Comparison of ENCODE assay signal across 8 cellular contexts in the genomic region with DNA sequence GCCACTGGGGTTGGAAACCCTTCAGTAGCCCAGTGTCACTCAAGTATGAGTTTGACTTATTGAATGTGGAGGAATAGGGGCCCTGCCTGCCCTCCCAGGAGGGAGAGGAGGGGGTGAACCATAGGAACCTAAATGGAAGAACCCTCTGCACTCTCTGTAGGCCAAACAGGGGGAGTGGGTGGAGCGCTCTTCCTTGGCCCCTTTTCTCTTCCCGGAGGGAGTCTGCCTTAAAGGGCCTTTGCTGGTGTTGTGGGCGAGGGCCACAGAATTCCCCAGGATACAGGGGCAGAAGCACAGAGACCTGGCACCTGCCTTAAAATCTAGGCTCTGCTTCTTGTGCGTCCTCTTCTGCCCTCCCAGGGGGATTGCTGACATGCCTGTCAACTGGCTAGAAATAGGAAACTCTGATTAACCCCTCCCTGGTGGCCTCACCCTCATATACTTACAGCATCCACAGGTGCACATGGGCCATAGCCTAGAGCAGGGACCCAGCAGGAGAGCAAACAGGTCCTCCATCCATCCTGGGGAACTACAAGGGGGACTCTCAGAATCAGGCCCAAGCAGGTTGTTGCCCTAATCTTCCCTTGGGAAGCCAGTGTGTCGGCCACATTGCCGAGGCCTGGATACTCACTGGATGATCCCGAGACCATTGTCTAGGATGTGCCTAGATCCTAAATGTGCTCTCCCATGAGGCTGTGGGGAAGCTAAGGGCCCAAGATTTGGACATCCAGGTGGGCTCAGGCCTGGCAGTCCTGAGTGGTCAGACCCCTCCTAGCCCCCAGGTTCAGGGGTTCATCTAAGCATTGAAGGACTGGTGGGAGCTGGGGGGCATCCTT. TPM values are rescaled to one million over a fixed set of nuclear protein-coding genes. Genes with fewer than 3 reads are reported as not detected.
DNase-seq lines count a peak whose midpoint lies in the region; ATAC-seq and TF ChIP-seq lines count a peak whose summit lies in the region.

No MANE protein-coding gene starts in this region.

- peaks cover 2% of the 10 kb centered on the region for H3K36me3 Mint-ChIP-seq in chondrocyte (ENCODE audit: low read depth)

- H3K36me3 ChIP-seq in cardiac muscle cell (no peaks in the 10 kb centered on the region), mucosa of stomach (ENCODE audit: control insufficient read depth, insufficient read depth, low read length) (peaks cover 6% of the 10 kb centered on the region), urinary bladder (ENCODE audit: insufficient read depth) (no peaks in the 10 kb centered on the region)

- no peaks in the 10 kb centered on the region for H3K9me3 Mint-ChIP-seq in chondrocyte (ENCODE audit: low read depth)

- peak overlapping the region; percentile 32 for H3K27ac ChIP-seq in cardiac muscle cell
- H3K27ac ChIP-seq in urinary bladder (ENCODE audit: low read depth): peak overlapping the region; percentile 41

- no peaks in the 10 kb centered on the region for H3K27me3 Mint-ChIP-seq in chondrocyte (ENCODE audit: low read depth)

- intact Hi-C loops in Right ventricle myocardium inferior (cut with DNase I): loop anchor here (10.0 kb wide), 1 partner anchor 127 kb away; no protein-coding TSS in a partner anchor

- peak overlapping the region; percentile 96 for H3K4me3 Mint-ChIP-seq in chondrocyte (ENCODE audit: unreplicated experiment)

- H3K9me3 ChIP-seq in cardiac muscle cell (ENCODE audit: low read depth): no peaks in the 10 kb centered on the region
- H3K9me3 ChIP-seq in mucosa of stomach (ENCODE audit: control insufficient read depth, low read length): no peaks in the 10 kb centered on the region

- peaks cover 33% of the 10 kb centered on the region for H3K4me1 ChIP-seq in cardiac muscle cell (ENCODE audit: low read depth)
- peaks cover 60% of the 10 kb centered on the region for H3K4me1 ChIP-seq in mucosa of stomach (ENCODE audit: control insufficient read depth, insufficient read depth, low read length)
- no peaks in the 10 kb centered on the region for H3K4me1 ChIP-seq in urinary bladder (ENCODE audit: insufficient read depth)

- H3K4me3 ChIP-seq in cardiac muscle cell (no peak overlapping the region), mucosa of stomach (ENCODE audit: low read length) (peak overlapping the region; percentile 12), urinary bladder (ENCODE audit: low read depth, low read length) (peak overlapping the region; percentile 89)

- ATAC-seq in Right ventricle myocardium inferior (no peak), GM19023 (IDR thresholded peaks at IDR 0.05; ENCODE audit: unreplicated experiment) (no peak)

- 42% methylated on average over 7 of the region's 7 CpGs for WGBS in urinary bladder

- DNase-seq in cardiac muscle cell (ENCODE audit: low read depth in 1 of 2, low spot score in 1 of 2) (no peak), Right ventricle myocardium inferior (ENCODE audit: missing footprints) (no peak), chondrocyte (ENCODE audit: low spot score) (peak; percentile 38), DMS 273 (lab: John Stamatoyannopoulos, UW; ENCODE audit: unreplicated experiment) (no peak), GM20000 (ENCODE audit: low spot score) (no peak)

- H3K27me3 ChIP-seq in cardiac muscle cell (no peaks in the 10 kb centered on the region), mucosa of stomach (ENCODE audit: control insufficient read depth, insufficient read depth, low read length) (no peaks in the 10 kb centered on the region)

- peak overlapping the region; percentile 32 for H3K27ac Mint-ChIP-seq in chondrocyte (ENCODE audit: unreplicated experiment)

- H3K9ac ChIP-seq in mucosa of stomach (ENCODE audit: low read length): peak overlapping the region; percentile 99

- TF ChIP-seq CTCF in cardiac muscle cell (IDR thresholded peaks at IDR 0.05; ENCODE audit: low read depth, low read length) (no peak), chondrocyte (IDR thresholded peaks at IDR 0.05) (no peak), GM20000 (IDR thresholded peaks at IDR 0.05; ENCODE audit: extremely low read depth, missing control alignments) (no peak)

- H3K4me1 Mint-ChIP-seq in chondrocyte (ENCODE audit: low read depth): peaks cover 51% of the 10 kb centered on the region

RNA-seq across cellular contexts. Expression of gene TRIM8, which starts 3.4 kb away (rescaled TPM):
- total RNA-seq in cardiac muscle cell: 100 and 130 TPM in 2 replicates
- polyA plus RNA-seq in cardiac muscle cell: 59.8 and 65.6 TPM in 2 replicates
- 109 TPM for total RNA-seq in Right ventricle myocardium inferior
- total RNA-seq in chondrocyte: 40.3 to 74.4 TPM (median 66.8 TPM) in 3 replicates
- 35.5 TPM for total RNA-seq in urinary bladder
- 116 TPM for polyA plus RNA-seq in urinary bladder
